27 cellular contexts compared by ENCODE assay signal in the genomic region with DNA sequence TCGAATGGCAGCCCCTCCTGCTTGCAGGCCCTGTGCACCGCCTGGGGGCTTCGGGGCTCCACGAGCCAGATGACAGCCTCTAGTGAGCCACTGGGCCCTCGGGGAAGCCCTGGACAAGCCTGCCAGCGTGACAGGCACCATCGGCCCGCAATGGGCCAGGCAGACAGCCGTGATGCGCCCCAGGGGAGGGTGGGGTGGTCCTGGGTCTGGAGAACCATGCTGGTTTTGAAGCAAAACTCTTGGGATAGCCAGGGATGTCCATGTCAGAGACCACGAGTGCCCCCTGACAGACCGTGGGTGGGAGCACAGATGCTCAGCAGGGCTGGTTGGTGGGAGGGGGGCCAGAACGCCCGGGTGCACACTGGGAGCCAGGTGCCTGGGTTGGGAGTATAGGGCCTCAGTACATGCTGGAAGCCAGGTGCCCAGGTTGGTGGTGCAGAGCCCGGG.
"Had no signal": no experiment of that assay in that cellular context is flagged by ENCODE, and none has a peak within 500 bp of the region (broad histone marks: within the 10 kb centered on the region; RNA-seq: fewer than 3 reads in every experiment).

No MANE protein-coding gene starts in this region.

- H3K27me3 ChIP-seq: left lung, neutrophil, ovary, right atrium auricular region, right lobe of liver, stomach, testis, thyroid gland, transverse colon, upper lobe of left lung had no signal

- ATAC-seq: left colon; left lung; lower lobe of right lung; naive thymus-derived CD8-positive, alpha-beta T cell; right lobe of liver; stimulated activated naive B cell treated with anti-CD40 and anti-IgM and Interleukin-4, amounts not matched to agents 10 μg/mL and 1 μg/mL and 100 μg/mL, for 72 hours; stimulated activated naive CD8-positive, alpha-beta T cell treated with anti-CD3 and anti-CD28 coated beads, Interleukin-15, Interleukin-2, amounts not matched to agents 100 U/mL and 50 U/mL, for 24 hours had no signal

- H3K4me2 ChIP-seq: smooth muscle cell had no signal

- H3K4me1 ChIP-seq: left lung, lower lobe of right lung, right atrium auricular region, right lobe of liver, stomach, testis, thyroid gland, transverse colon, upper lobe of left lung had no signal

- H3K4me3 Mint-ChIP-seq: immature natural killer cell; nephron; neural crest cell; stimulated activated naive B cell treated with anti-CD40 and anti-IgM and Interleukin-4, amounts not matched to agents 10 μg/mL and 1 μg/mL and 100 μg/mL, for 72 hours had no signal

- H3K27me3 Mint-ChIP-seq: naive thymus-derived CD8-positive, alpha-beta T cell; progenitor cell of endocrine pancreas; stimulated activated naive B cell treated with anti-CD40 and anti-IgM and Interleukin-4, amounts not matched to agents 10 μg/mL and 1 μg/mL and 100 μg/mL, for 72 hours had no signal

- H3K9me3 Mint-ChIP-seq: immature natural killer cell; naive thymus-derived CD8-positive, alpha-beta T cell; nephron; neural crest cell had no signal

- H3K27ac Mint-ChIP-seq: progenitor cell of endocrine pancreas had no signal

- H3K36me3 ChIP-seq: left lung, lower lobe of right lung, neutrophil, ovary, right atrium auricular region, right lobe of liver, stomach, thyroid gland, transverse colon, upper lobe of left lung had no signal

- H3K27ac ChIP-seq: left lung, lower lobe of right lung, neutrophil, ovary, right atrium auricular region, right lobe of liver, stomach, testis, thyroid gland, transverse colon, upper lobe of left lung had no signal

- H3K4me3 ChIP-seq: left lung, lower lobe of right lung, ovary, right atrium auricular region, right lobe of liver, smooth muscle cell, stomach, testis, thyroid gland, transverse colon, upper lobe of left lung had no signal

- H3K36me3 Mint-ChIP-seq: immature natural killer cell had no signal

- H3K9me3 ChIP-seq: left lung, lower lobe of right lung, neutrophil, ovary, right atrium auricular region, right lobe of liver, stomach, testis, thyroid gland, transverse colon, upper lobe of left lung had no signal

- DNase-seq: hippocampal formation; immature natural killer cell; left colon; lower lobe of right lung; mammary epithelial cell; mesenchymal stem cell; naive thymus-derived CD8-positive, alpha-beta T cell; ovary; right lobe of liver; stimulated activated CD4-positive, alpha-beta T cell treated with anti-CD3 and anti-CD28 coated beads, Interleukin-1b, Interleukin-23, amount 100 ng/mL, for 48 hours; stimulated activated CD4-positive, alpha-beta T cell treated with anti-CD3 and anti-CD28 coated beads, Interleukin-2, amount 100 ng/mL, for 48 hours; stimulated activated CD4-positive, alpha-beta T cell treated with anti-CD3 and anti-CD28 coated beads, Interleukin-4, amount 100 ng/mL, for 4 hours; stimulated activated CD8-positive, alpha-beta memory T cell treated with anti-CD3 and anti-CD28 coated beads, Interleukin-4, amount 100 ng/mL, for 48 hours; stimulated activated naive B cell treated with anti-CD40 and anti-IgM and Interleukin-4, amounts not matched to agents 10 μg/mL and 1 μg/mL and 100 μg/mL, for 72 hours; stimulated activated naive CD8-positive, alpha-beta T cell treated with anti-CD3 and anti-CD28 coated beads, Interleukin-15, Interleukin-2, amounts not matched to agents 100 U/mL and 50 U/mL, for 24 hours; stomach; testis; thyroid gland; transverse colon had no signal
